ENCODE assay signal across 8 cellular contexts in the genomic region with DNA sequence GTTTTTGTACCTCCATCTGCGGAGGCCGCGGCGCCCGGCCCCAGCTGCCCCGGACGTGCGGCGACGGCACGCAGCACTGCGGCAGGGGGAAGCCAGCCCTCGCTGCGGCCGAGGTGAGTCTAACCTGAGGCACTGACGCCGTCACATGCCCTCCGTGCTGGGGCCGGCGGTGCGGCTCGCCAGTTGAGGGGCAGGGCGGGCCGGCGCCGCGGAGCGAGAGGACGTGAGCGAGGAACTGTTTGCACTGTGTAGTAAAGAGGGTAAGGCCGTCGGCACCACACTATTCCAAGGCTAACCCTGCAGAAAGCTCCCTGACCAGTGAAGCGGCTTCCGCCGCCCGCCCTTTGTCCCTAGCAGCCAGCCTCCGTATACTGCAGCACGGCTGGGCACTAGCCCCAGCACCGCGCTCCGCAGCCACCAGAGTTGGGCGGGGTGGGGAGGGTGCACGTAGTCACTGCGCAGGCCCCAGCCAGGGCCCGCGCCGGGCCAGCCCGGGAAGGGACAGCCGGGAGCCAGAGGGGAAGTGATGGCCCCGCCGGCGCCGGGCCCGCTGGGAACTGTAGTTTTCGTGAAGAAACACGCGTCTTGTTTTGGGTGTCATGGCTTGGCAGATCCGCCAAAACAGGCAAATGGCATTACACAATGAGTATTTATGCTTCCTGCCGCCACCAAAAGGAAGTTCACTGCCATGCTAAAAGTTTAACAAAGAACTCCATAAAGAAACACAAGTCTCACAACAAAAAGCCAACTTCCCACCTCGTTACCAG. TPM values are rescaled to one million over a fixed set of nuclear protein-coding genes. Genes with fewer than 3 reads are reported as not detected.
DNase-seq lines count a peak whose midpoint lies in the region; ATAC-seq, FAIRE-seq and TF ChIP-seq lines count a peak whose summit lies in the region.

No MANE protein-coding gene starts in this region.

- no peak for TF ChIP-seq CTCF in astrocyte (IDR thresholded peaks at IDR 0.05; ENCODE audit: insufficient read depth, low read depth, low read length)
- TF ChIP-seq CTCF in hepatocyte (IDR thresholded peaks at IDR 0.05; ENCODE audit: poor library complexity) = peak; percentile 28
- peak in 2 of 3 experiments; percentile 17 to 27 for TF ChIP-seq CTCF in vagina (IDR thresholded peaks at IDR 0.05)

- FAIRE-seq in GM18507 (lab: Jason Lieb, UNC) (peak; percentile 62), astrocyte (lab: Jason Lieb, UNC) (no peak)

- H3K4me3 ChIP-seq in astrocyte (ENCODE audit: insufficient read depth, low read depth, low read length) = peak overlapping the region; percentile 77
- peak overlapping the region; percentile 98 for H3K4me3 ChIP-seq in hepatocyte
- H3K4me3 ChIP-seq in rectal smooth muscle tissue (ENCODE audit: low read length) = peak overlapping the region; percentile 99
- peak overlapping the region; percentile 72 to 98 for H3K4me3 ChIP-seq in vagina

- peak in 1 of 2 donors; percentile 54 for TF ChIP-seq POLR2A in vagina (IDR thresholded peaks at IDR 0.05)

- peaks cover 59% of the 10 kb centered on the region for H3K4me1 Mint-ChIP-seq in T-helper 2 cell treated with Interferon-gamma antibody and Interleukin-4, amounts not matched to agents 5 μg/mL and 100 μg/mL, for 36 hours (ENCODE audit: low read depth)
- peaks cover 28% of the 10 kb centered on the region for H3K4me1 Mint-ChIP-seq in astrocyte (ENCODE audit: low read depth, unreplicated experiment)

- H3K27ac ChIP-seq in astrocyte (ENCODE audit: low read depth, low read length) (peak overlapping the region; percentile 79), hepatocyte (peak overlapping the region; percentile 98), rectal smooth muscle tissue (ENCODE audit: low read depth, low read length) (peak overlapping the region; percentile 93), vagina (peak overlapping the region; percentile 100)

- intact Hi-C loops in vagina (cut with DNase I) = loop anchor here (5.0 kb wide), 1 partner anchor 147 kb away; no protein-coding TSS in a partner anchor

- H3K36me3 Mint-ChIP-seq in T-helper 2 cell treated with Interferon-gamma antibody and Interleukin-4, amounts not matched to agents 5 μg/mL and 100 μg/mL, for 36 hours (ENCODE audit: low read depth) = peaks cover 29% of the 10 kb centered on the region
- H3K36me3 Mint-ChIP-seq in astrocyte (ENCODE audit: low read depth, unreplicated experiment) = peaks cover 7% of the 10 kb centered on the region

- DNase-seq in GM18507 (ENCODE audit: extremely low spot score, insufficient read length, low read depth) = peak; percentile 73
- DNase-seq in NCI-H1930 (lab: John Stamatoyannopoulos, UW) = peak; percentile 74 to 85
- DNase-seq in T-helper 2 cell treated with Interferon-gamma antibody and Interleukin-4, amounts not matched to agents 5 μg/mL and 100 μg/mL, for 36 hours (ENCODE audit: low spot score) = peak; percentile 94
- DNase-seq in astrocyte (ENCODE audit: low read depth) = peak; percentile 90
- DNase-seq in hepatocyte (ENCODE audit: low spot score) = peak; percentile 96
- peak in 1 of 2 donors; percentile 97 for DNase-seq in vagina (ENCODE audit: extremely low spot score in 2 of 2)

- no peaks in the 10 kb centered on the region for H3K9me2 ChIP-seq in hepatocyte (replicated peaks; ENCODE audit: insufficient read depth)

- H2AFZ ChIP-seq in astrocyte (ENCODE audit: low read depth, low read length) (peak overlapping the region; percentile 90), hepatocyte (peak overlapping the region; percentile 94)

- H3K36me3 ChIP-seq in astrocyte (ENCODE audit: insufficient read depth, low read length) = no peaks in the 10 kb centered on the region
- no peaks in the 10 kb centered on the region for H3K36me3 ChIP-seq in hepatocyte (replicated peaks; ENCODE audit: insufficient read depth, low read depth)
- H3K36me3 ChIP-seq in rectal smooth muscle tissue (ENCODE audit: control insufficient read depth, insufficient read depth, low read length) = no peaks in the 10 kb centered on the region
- H3K36me3 ChIP-seq in vagina = no peaks in the 10 kb centered on the region

- H3K4me3 Mint-ChIP-seq in T-helper 2 cell treated with Interferon-gamma antibody and Interleukin-4, amounts not matched to agents 5 μg/mL and 100 μg/mL, for 36 hours = peak overlapping the region; percentile 76
- peak overlapping the region; percentile 85 for H3K4me3 Mint-ChIP-seq in astrocyte (ENCODE audit: unreplicated experiment)

- ATAC-seq in HG02943 (IDR thresholded peaks at IDR 0.05; ENCODE audit: low read depth, unreplicated experiment) = peak; percentile 56

- peaks cover 9% of the 10 kb centered on the region for H3K4me1 ChIP-seq in astrocyte (ENCODE audit: insufficient read depth, low read length)
- peaks cover 21% of the 10 kb centered on the region for H3K4me1 ChIP-seq in hepatocyte (ENCODE audit: insufficient read depth)
- peaks cover 32% of the 10 kb centered on the region for H3K4me1 ChIP-seq in rectal smooth muscle tissue (ENCODE audit: control insufficient read depth, insufficient read depth, low read length)
- peaks cover 43% of the 10 kb centered on the region for H3K4me1 ChIP-seq in vagina

- H3K9ac ChIP-seq in astrocyte (ENCODE audit: low read length) (peak overlapping the region; percentile 88), rectal smooth muscle tissue (ENCODE audit: low read length) (peak overlapping the region; percentile 94)

- H3K79me2 ChIP-seq in astrocyte (ENCODE audit: insufficient read depth, low read length) (peaks cover 82% of the 10 kb centered on the region), hepatocyte (peaks cover 84% of the 10 kb centered on the region)

- H3K4me2 ChIP-seq in astrocyte (ENCODE audit: low read length) (peak overlapping the region; percentile 81), hepatocyte (peak overlapping the region; percentile 84)

- 1% methylated on average over 55 of the region's 60 CpGs for WGBS in hepatocyte (ENCODE audit: low lambda C conversion rate, missing lambda C conversion rate)

- H3K9me3 Mint-ChIP-seq in T-helper 2 cell treated with Interferon-gamma antibody and Interleukin-4, amounts not matched to agents 5 μg/mL and 100 μg/mL, for 36 hours = no peaks in the 10 kb centered on the region
- peaks cover 2% of the 10 kb centered on the region for H3K9me3 Mint-ChIP-seq in astrocyte (ENCODE audit: unreplicated experiment)

- no peaks in the 10 kb centered on the region for H3K27me3 ChIP-seq in astrocyte (ENCODE audit: insufficient read depth, low read length)
- H3K27me3 ChIP-seq in hepatocyte = no peaks in the 10 kb centered on the region
- no peaks in the 10 kb centered on the region for H3K27me3 ChIP-seq in rectal smooth muscle tissue (ENCODE audit: control insufficient read depth, insufficient read depth, low read length)
- no peaks in the 10 kb centered on the region for H3K27me3 ChIP-seq in vagina

- no peaks in the 10 kb centered on the region for H3K9me3 ChIP-seq in astrocyte (ENCODE audit: insufficient read depth, low read depth, low read length)
- H3K9me3 ChIP-seq in hepatocyte (ENCODE audit: low read depth) = no peaks in the 10 kb centered on the region
- no peaks in the 10 kb centered on the region for H3K9me3 ChIP-seq in vagina

- H3K27ac Mint-ChIP-seq in T-helper 2 cell treated with Interferon-gamma antibody and Interleukin-4, amounts not matched to agents 5 μg/mL and 100 μg/mL, for 36 hours = peak overlapping the region; percentile 98
- H3K27ac Mint-ChIP-seq in astrocyte (ENCODE audit: unreplicated experiment) = peak overlapping the region; percentile 63

- H4K20me1 ChIP-seq in astrocyte (ENCODE audit: insufficient read depth, low read length) (peaks cover 36% of the 10 kb centered on the region), hepatocyte (ENCODE audit: insufficient read depth, poor library complexity, severe bottlenecking) (peaks cover 54% of the 10 kb centered on the region)

- H3K27me3 Mint-ChIP-seq in T-helper 2 cell treated with Interferon-gamma antibody and Interleukin-4, amounts not matched to agents 5 μg/mL and 100 μg/mL, for 36 hours (ENCODE audit: low read depth) = no peaks in the 10 kb centered on the region
- no peaks in the 10 kb centered on the region for H3K27me3 Mint-ChIP-seq in astrocyte (ENCODE audit: low read depth, unreplicated experiment)

RNA-seq across cellular contexts. Expression of a gene that starts 0.6 kb away (rescaled TPM):
- total RNA-seq in astrocyte = 97.1 and 99.8 TPM in 2 replicates
- total RNA-seq in hepatocyte = 68.2 and 84.3 TPM in 2 replicates
- 32.6 and 37.3 TPM in 2 replicates for polyA plus RNA-seq in hepatocyte
- 122 TPM for total RNA-seq in vagina
